9 cellular contexts compared by ENCODE assay signal in genomic region chr20:51378171-51378928, GRCh38.
DNase-seq lines count a peak whose midpoint lies in the region; ATAC-seq and TF ChIP-seq lines count a peak whose summit lies in the region.
"Had no signal": no experiment of that assay in that cellular context is flagged by ENCODE, and none has a peak within 500 bp of the region (broad histone marks: within the 10 kb centered on the region; RNA-seq: fewer than 3 reads in every experiment).

No MANE protein-coding gene starts in this region.

- no peaks in the 10 kb centered on the region for H3K9me2 ChIP-seq in hepatocyte (replicated peaks; ENCODE audit: insufficient read depth)

- no peaks in the 10 kb centered on the region for H3K36me3 ChIP-seq in GM06990 (ENCODE audit: control insufficient read depth, insufficient read depth, low read length)
- H3K36me3 ChIP-seq in hepatocyte (replicated peaks; ENCODE audit: insufficient read depth, low read depth): no peaks in the 10 kb centered on the region

- H3K36me3 Mint-ChIP-seq in activated T-helper 17 cell treated with anti-CD3 and anti-CD28 coated beads, Interleukin-2, amount 50 U/mL, for 72 hours (ENCODE audit: low read depth): peaks cover 12% of the 10 kb centered on the region

- peaks cover 4% of the 10 kb centered on the region for H3K4me1 ChIP-seq in hepatocyte (ENCODE audit: insufficient read depth)

- H3K9me3 Mint-ChIP-seq in activated T-helper 17 cell treated with anti-CD3 and anti-CD28 coated beads, Interleukin-2, amount 50 U/mL, for 72 hours: no peaks in the 10 kb centered on the region

- 90% methylated on average over 17 of the region's 19 CpGs for WGBS in hepatocyte (ENCODE audit: low lambda C conversion rate, missing lambda C conversion rate)

- H2AFZ ChIP-seq in hepatocyte: no peak overlapping the region

- no peaks in the 10 kb centered on the region for H4K20me1 ChIP-seq in hepatocyte (ENCODE audit: insufficient read depth, poor library complexity, severe bottlenecking)

- ATAC-seq in activated T-helper 17 cell treated with anti-CD3 and anti-CD28 coated beads, Interleukin-2, amount 50 U/mL, for 72 hours (replicated peaks): peak; percentile 60
- ATAC-seq in HG02981 (IDR thresholded peaks at IDR 0.05; ENCODE audit: unreplicated experiment): no peak

- TF ChIP-seq CTCF in GM06990 (IDR thresholded peaks at IDR 0.05; ENCODE audit: insufficient read depth, low read length, poor library complexity, severe bottlenecking) (peak; percentile 16), hepatocyte (IDR thresholded peaks at IDR 0.05; ENCODE audit: poor library complexity) (no peak)

- in situ Hi-C loops in KBM-7 (cut with MboI; ENCODE audit: low pct_unique_long_range_greater_than_20kb, low sequenced_read_pairs): loop anchor here (25.0 kb wide), 1 partner anchor 209 kb away; no protein-coding TSS in a partner anchor

- no peaks in the 10 kb centered on the region for H3K9me3 ChIP-seq in hepatocyte (ENCODE audit: low read depth)

- DNase-seq in GM06990 (ENCODE audit: extremely low read depth, insufficient read length) (no peak), KBM-7 (peak; percentile 20), lung microvascular endothelial cell (ENCODE audit: low read depth in 2 of 2) (peak; percentile 46 to 56), hepatocyte (ENCODE audit: low spot score) (no peak), NCI-H146 (lab: John Stamatoyannopoulos, UW) (no peak)
- DNase-seq: activated CD4-positive, CD25-positive, alpha-beta regulatory T cell treated with anti-CD3 and anti-CD28 coated beads, Interleukin-2, amount 50 U/mL, for 72 hours; KG1 had no signal

- no peaks in the 10 kb centered on the region for H3K79me2 ChIP-seq in hepatocyte

- H3K4me1 Mint-ChIP-seq in activated T-helper 17 cell treated with anti-CD3 and anti-CD28 coated beads, Interleukin-2, amount 50 U/mL, for 72 hours: peaks cover 10% of the 10 kb centered on the region

- no peak overlapping the region for H3K4me3 Mint-ChIP-seq in activated T-helper 17 cell treated with anti-CD3 and anti-CD28 coated beads, Interleukin-2, amount 50 U/mL, for 72 hours

- H3K27me3 Mint-ChIP-seq in activated T-helper 17 cell treated with anti-CD3 and anti-CD28 coated beads, Interleukin-2, amount 50 U/mL, for 72 hours: no peaks in the 10 kb centered on the region

- no peak overlapping the region for H3K4me3 ChIP-seq in GM06990 (replicated peaks; ENCODE audit: low read depth, low read length)
- H3K4me3 ChIP-seq in hepatocyte: no peak overlapping the region

- no peak overlapping the region for H3K27ac ChIP-seq in hepatocyte

- H3K27me3 ChIP-seq in GM06990 (replicated peaks; ENCODE audit: control insufficient read depth, insufficient read depth, low read length) (no peaks in the 10 kb centered on the region), hepatocyte (no peaks in the 10 kb centered on the region)

- no peak overlapping the region for H3K27ac Mint-ChIP-seq in activated T-helper 17 cell treated with anti-CD3 and anti-CD28 coated beads, Interleukin-2, amount 50 U/mL, for 72 hours

- H3K4me2 ChIP-seq in hepatocyte: no peak overlapping the region

Comparison
In these comparisons a context has a peak if more than half of its experiments do, and no peak if none do; other contexts are left out.
1. DNase-seq: peak in KBM-7 (single experiment) and lung microvascular endothelial cell (2 of 2); none in GM06990 (single experiment), hepatocyte (single experiment) and NCI-H146 (single experiment).